8 cellular contexts compared by ENCODE assay signal in the genomic region with DNA sequence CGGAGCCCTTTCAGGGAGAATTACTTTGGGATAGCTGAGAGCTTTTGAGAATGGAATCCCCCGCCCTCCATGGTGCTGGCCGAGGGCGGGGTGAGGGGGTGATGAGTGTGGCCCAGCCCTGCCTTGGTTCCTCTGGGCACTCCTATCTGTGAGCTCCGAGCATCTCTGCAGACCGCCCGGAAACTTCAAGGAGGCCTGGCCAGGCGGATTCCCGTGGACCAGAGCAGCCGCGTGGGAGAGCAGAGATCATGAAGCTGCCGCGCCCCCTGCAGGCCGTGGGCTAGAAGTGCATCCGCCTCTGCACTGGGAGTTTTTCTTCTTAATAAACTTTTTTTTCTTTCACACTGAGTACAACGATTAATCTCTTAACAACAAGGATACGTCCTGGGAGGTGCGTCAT.
DNase-seq lines count a peak whose midpoint lies in the region; ATAC-seq, FAIRE-seq and TF ChIP-seq lines count a peak whose summit lies in the region.

No MANE protein-coding gene starts in this region.

- H3K27me3 Mint-ChIP-seq in activated T-cell treated with anti-CD3 and anti-CD28 coated beads, Interleukin-2, amount 50 U/mL, for 4 hours (ENCODE audit: low read depth) = peaks cover 5% of the 10 kb centered on the region
- no peaks in the 10 kb centered on the region for H3K27me3 Mint-ChIP-seq in nephron progenitor cell (ENCODE audit: low read depth, poor library complexity)
- H3K27me3 Mint-ChIP-seq in CD4-positive, alpha-beta T cell = peaks cover 13% of the 10 kb centered on the region
- no peaks in the 10 kb centered on the region for H3K27me3 Mint-ChIP-seq in stimulated activated memory B cell treated with anti-CD40 and anti-IgM and Interleukin-4, amounts not matched to agents 10 μg/mL and 1 μg/mL and 100 μg/mL, for 72 hours

- CTCF ChIA-PET in GM12878 (lab: Yijun Ruan, JAX) = interaction anchor here (0.5 to 2.1 kb wide), 8 partner anchors 13 to 918 kb away, joined by 3 to 6 read pairs (median 4); no protein-coding TSS in a partner anchor
- CTCF ChIA-PET in CD4-positive, alpha-beta T cell (lab: Charles Lee) = no interaction called here

- H3K4me1 Mint-ChIP-seq in activated T-cell treated with anti-CD3 and anti-CD28 coated beads, Interleukin-2, amount 50 U/mL, for 4 hours (ENCODE audit: low read depth) = no peaks in the 10 kb centered on the region
- H3K4me1 Mint-ChIP-seq in nephron progenitor cell = peaks cover 22% of the 10 kb centered on the region
- no peaks in the 10 kb centered on the region for H3K4me1 Mint-ChIP-seq in CD4-positive, alpha-beta T cell (ENCODE audit: low read depth)
- H3K4me1 Mint-ChIP-seq in stimulated activated memory B cell treated with anti-CD40 and anti-IgM and Interleukin-4, amounts not matched to agents 10 μg/mL and 1 μg/mL and 100 μg/mL, for 72 hours = no peaks in the 10 kb centered on the region

- H3K9ac ChIP-seq in Loucy (ENCODE audit: low read depth, low read length, poor library complexity, severe bottlenecking) (no peak overlapping the region), GM12878 (ENCODE audit: control insufficient read depth, insufficient read depth, low read length) (no peak overlapping the region)

- H2AFZ ChIP-seq in Loucy (ENCODE audit: low read length) = no peak overlapping the region
- no peak overlapping the region for H2AFZ ChIP-seq in GM12878 (ENCODE audit: control insufficient read depth, low read depth, low read length)

- 17% methylated on average over 18 of the region's 18 CpGs for WGBS in GM12878 (ENCODE audit: insufficient coverage, insufficient replicate concordance, low lambda C conversion rate, missing lambda C conversion rate)

- H3K27me3 ChIP-seq in Loucy (ENCODE audit: insufficient read depth, low read length, poor library complexity, severe bottlenecking) = no peaks in the 10 kb centered on the region
- H3K27me3 ChIP-seq in GM12878 (replicated peaks in 1 of 2; ENCODE audit: control insufficient read depth in 2 of 2, insufficient read depth in 2 of 2, low read length in 1 of 2) = no peaks in the 10 kb centered on the region
- peaks cover 4% of the 10 kb centered on the region for H3K27me3 ChIP-seq in CD4-positive, alpha-beta T cell (ENCODE audit: control insufficient read depth, insufficient read depth, low read length)

- H3K4me3 ChIP-seq in Loucy (ENCODE audit: low read length, poor library complexity, severe bottlenecking) = no peak overlapping the region
- no peak overlapping the region for H3K4me3 ChIP-seq in GM12878
- H3K4me3 ChIP-seq in coronary artery = no peak overlapping the region

- BruUV-seq in GM12878 (replicated peaks; lab: Mats Ljungman, UMichigan) = no TSS peak

- H3K4me3 Mint-ChIP-seq in activated T-cell treated with anti-CD3 and anti-CD28 coated beads, Interleukin-2, amount 50 U/mL, for 4 hours = no peak overlapping the region
- H3K4me3 Mint-ChIP-seq in nephron progenitor cell = no peak overlapping the region
- H3K4me3 Mint-ChIP-seq in CD4-positive, alpha-beta T cell = no peak overlapping the region
- no peak overlapping the region for H3K4me3 Mint-ChIP-seq in stimulated activated memory B cell treated with anti-CD40 and anti-IgM and Interleukin-4, amounts not matched to agents 10 μg/mL and 1 μg/mL and 100 μg/mL, for 72 hours

- H3K27ac ChIP-seq in GM12878 (ENCODE audit: control insufficient read depth, insufficient read depth) = no peak overlapping the region
- H3K27ac ChIP-seq in CD4-positive, alpha-beta T cell (ENCODE audit: low read depth, low read length) = no peak overlapping the region
- no peak overlapping the region for H3K27ac ChIP-seq in coronary artery

- H3K27ac Mint-ChIP-seq in nephron progenitor cell = no peak overlapping the region
- H3K27ac Mint-ChIP-seq in CD4-positive, alpha-beta T cell = no peak overlapping the region
- no peak overlapping the region for H3K27ac Mint-ChIP-seq in stimulated activated memory B cell treated with anti-CD40 and anti-IgM and Interleukin-4, amounts not matched to agents 10 μg/mL and 1 μg/mL and 100 μg/mL, for 72 hours

- no peak for ATAC-seq in activated T-cell treated with anti-CD3 and anti-CD28 coated beads, Interleukin-2, amount 50 U/mL, for 4 hours
- ATAC-seq in GM12878 = peak; percentile 36; the same call in 2 of the 3 replicates
- ATAC-seq in CD4-positive, alpha-beta T cell (ENCODE audit: poor library complexity) = no peak
- ATAC-seq in stimulated activated memory B cell treated with anti-CD40 and anti-IgM and Interleukin-4, amounts not matched to agents 10 μg/mL and 1 μg/mL and 100 μg/mL, for 72 hours = no peak

- peak; percentile 44 to 46 for DNase-seq in activated T-cell treated with anti-CD3 and anti-CD28 coated beads, Interleukin-2, amount 50 U/mL, for 48 hours
- no peak for DNase-seq in activated T-cell treated with anti-CD3 and anti-CD28 coated beads, Interleukin-2, amount 50 U/mL, for 4 hours
- DNase-seq in GM12878 (ENCODE audit: low read depth, low spot score) = no peak
- peak; percentile 83 for DNase-seq in nephron progenitor cell
- DNase-seq in CD4-positive, alpha-beta T cell = no peak
- DNase-seq in coronary artery (ENCODE audit: low spot score) = no peak

- H3K36me3 ChIP-seq in Loucy (ENCODE audit: insufficient read depth, low read length) = no peaks in the 10 kb centered on the region
- no peaks in the 10 kb centered on the region for H3K36me3 ChIP-seq in GM12878 (ENCODE audit: control insufficient read depth in 2 of 2, insufficient read depth in 2 of 2, low read length in 1 of 2)

- TF ChIP-seq RAD21 in GM12878 (IDR thresholded peaks at IDR 0.05; ENCODE audit: insufficient read depth, low read depth, low read length) = peak; percentile 48

- FAIRE-seq in GM12878 (lab: Jason Lieb, UNC) = no peak

- peak; percentile 58 for TF ChIP-seq CTCF in Loucy (conservative IDR thresholded peaks at IDR 0.05; ENCODE audit: low read length)
- TF ChIP-seq CTCF in GM12878 (IDR thresholded peaks at IDR 0.05 in 2 of 3, conservative IDR thresholded peaks at IDR 0.05 in 1 of 3; ENCODE audit: control insufficient read depth in 2 of 3, extremely low read depth in 1 of 3, insufficient read depth in 1 of 3, low read depth in 3 of 3, low read length in 3 of 3) = peak; percentile 51 to 65 (median 60)
- TF ChIP-seq CTCF in nephron progenitor cell (IDR thresholded peaks at IDR 0.05) = peak; percentile 99
- TF ChIP-seq CTCF in CD4-positive, alpha-beta T cell (IDR thresholded peaks at IDR 0.05) = no peak
- TF ChIP-seq CTCF in coronary artery (IDR thresholded peaks at IDR 0.05) = no peak

- H3K4me1 ChIP-seq in Loucy (ENCODE audit: insufficient read depth, low read length, poor library complexity, severe bottlenecking) (no peaks in the 10 kb centered on the region), GM12878 (ENCODE audit: control insufficient read depth, insufficient read depth, low read length) (no peaks in the 10 kb centered on the region)

- TF ChIP-seq EP300 in GM12878 (IDR thresholded peaks at IDR 0.05; ENCODE audit: borderline replicate concordance in 1 of 2, control insufficient read depth in 1 of 2, low read depth in 2 of 2, low read length in 2 of 2) = no peak

- SMC1A ChIA-PET in GM12878 (lab: Charles Lee; ENCODE audit: uncharacterized antibody, unreplicated experiment) = interaction anchor here (1.4 kb wide), 1 partner anchor 14 kb away, joined by 3 read pairs; no protein-coding TSS in a partner anchor

- H3F3A ChIP-seq in Loucy (ENCODE audit: low read depth) = no peaks in the 10 kb centered on the region

- intact Hi-C loops in GM12878 (cut with micrococcal nuclease; ENCODE audit: unreplicated experiment) = loop anchor here (5.0 kb wide), 1 partner anchor 253 kb away; no protein-coding TSS in a partner anchor
- intact Hi-C loops in CD4-positive, alpha-beta T cell (cut with DNase I, micrococcal nuclease) = no loop called here

- no peaks in the 10 kb centered on the region for H3K9me2 ChIP-seq in Loucy (replicated peaks; ENCODE audit: low read depth, low read length)

- no peaks in the 10 kb centered on the region for H3K9me3 Mint-ChIP-seq in activated T-cell treated with anti-CD3 and anti-CD28 coated beads, Interleukin-2, amount 50 U/mL, for 4 hours
- H3K9me3 Mint-ChIP-seq in nephron progenitor cell = no peaks in the 10 kb centered on the region
- no peaks in the 10 kb centered on the region for H3K9me3 Mint-ChIP-seq in CD4-positive, alpha-beta T cell
- H3K9me3 Mint-ChIP-seq in stimulated activated memory B cell treated with anti-CD40 and anti-IgM and Interleukin-4, amounts not matched to agents 10 μg/mL and 1 μg/mL and 100 μg/mL, for 72 hours = no peaks in the 10 kb centered on the region

- no peaks in the 10 kb centered on the region for H4K20me1 ChIP-seq in Loucy (ENCODE audit: insufficient read depth, low read length, poor library complexity, severe bottlenecking)
- H4K20me1 ChIP-seq in GM12878 (ENCODE audit: control insufficient read depth, insufficient read depth) = no peaks in the 10 kb centered on the region

- H3K79me2 ChIP-seq in Loucy (ENCODE audit: insufficient read depth, low read length) = no peaks in the 10 kb centered on the region
- no peaks in the 10 kb centered on the region for H3K79me2 ChIP-seq in GM12878 (ENCODE audit: control insufficient read depth, insufficient read depth, low read length)

- H3K36me3 Mint-ChIP-seq in activated T-cell treated with anti-CD3 and anti-CD28 coated beads, Interleukin-2, amount 50 U/mL, for 4 hours (ENCODE audit: insufficient read depth) = no peaks in the 10 kb centered on the region
- H3K36me3 Mint-ChIP-seq in nephron progenitor cell (ENCODE audit: low read depth) = no peaks in the 10 kb centered on the region
- H3K36me3 Mint-ChIP-seq in CD4-positive, alpha-beta T cell (ENCODE audit: low read depth) = no peaks in the 10 kb centered on the region
- no peaks in the 10 kb centered on the region for H3K36me3 Mint-ChIP-seq in stimulated activated memory B cell treated with anti-CD40 and anti-IgM and Interleukin-4, amounts not matched to agents 10 μg/mL and 1 μg/mL and 100 μg/mL, for 72 hours

- no peak for TF ChIP-seq POLR2A in GM12878 (IDR thresholded peaks at IDR 0.05; ENCODE audit: low read depth, low read length)

- H3K9me3 ChIP-seq in Loucy (ENCODE audit: insufficient read depth, low read depth, low read length) = no peaks in the 10 kb centered on the region
- no peaks in the 10 kb centered on the region for H3K9me3 ChIP-seq in GM12878 (replicated peaks; ENCODE audit: control insufficient read depth, insufficient read depth, low read length)
- H3K9me3 ChIP-seq in CD4-positive, alpha-beta T cell (ENCODE audit: control insufficient read depth, low read length) = no peaks in the 10 kb centered on the region

- in situ Hi-C loops in GM12878 (cut with MboI) = no loop called here

- no peak overlapping the region for H3K4me2 ChIP-seq in Loucy (ENCODE audit: low read depth, low read length, poor library complexity, severe bottlenecking)
- no peak overlapping the region for H3K4me2 ChIP-seq in GM12878 (ENCODE audit: control insufficient read depth, insufficient read depth)

- POLR2A ChIA-PET in GM12878 (lab: Charles Lee) = no interaction called here
- POLR2A ChIA-PET in CD4-positive, alpha-beta T cell (lab: Charles Lee) = no interaction called here

- RAD21 ChIA-PET in GM12878 (lab: Charles Lee; ENCODE audit: unreplicated experiment) = interaction anchor here (1.1 kb wide), 1 partner anchor 77 kb away, joined by 3 read pairs; no protein-coding TSS in a partner anchor

TF ChIP-seq in GM12878, 131 proteins besides CTCF, POLR2A, EP300 and RAD21 (continues in another document):
- TF ChIP-seq NBN (IDR thresholded peaks at IDR 0.05) (no peak), SMC3 (IDR thresholded peaks at IDR 0.05; ENCODE audit: borderline replicate concordance, low read length) (peak; percentile 31; the same call in 1 of the 2 replicates)

Comparison
In these comparisons a context has a peak if more than half of its experiments do, and no peak if none do; other contexts are left out.
1. DNase-seq: peak in activated T-cell treated with anti-CD3 and anti-CD28 coated beads, Interleukin-2, amount 50 U/mL, for 48 hours (2 of 2) and nephron progenitor cell (single experiment); none in activated T-cell treated with anti-CD3 and anti-CD28 coated beads, Interleukin-2, amount 50 U/mL, for 4 hours (single experiment), GM12878 (single experiment), CD4-positive, alpha-beta T cell (0 of 10) and coronary artery (single experiment).
2. CTCF ChIP-seq: peak in Loucy (single experiment), GM12878 (3 of 3) and nephron progenitor cell (single experiment); none in CD4-positive, alpha-beta T cell (single experiment) and coronary artery (single experiment).